In genomic region chr5:35828092-35828598, GRCh38 we compare ENCODE assay signal across 26 cellular contexts. TPM values are rescaled to one million over a fixed set of nuclear protein-coding genes. Genes with fewer than 3 reads are reported as not detected.
DNase-seq lines count a peak whose midpoint lies in the region; ATAC-seq lines count a peak whose summit lies in the region.
"Had no signal": no experiment of that assay in that cellular context is flagged by ENCODE, and none has a peak within 500 bp of the region (broad histone marks: within the 10 kb centered on the region; RNA-seq: fewer than 3 reads in every experiment).

No MANE protein-coding gene starts in this region.

- H3K4me3 ChIP-seq in SJCRH30 = no peak overlapping the region
- H3K4me3 ChIP-seq: heart left ventricle, Peyer's patch, right lobe of liver, upper lobe of left lung had no signal

- peaks cover 2% of the 10 kb centered on the region for H3K36me3 Mint-ChIP-seq in activated naive CD4-positive, alpha-beta T cell treated with anti-CD3 and anti-CD28 coated beads for 36 hours (ENCODE audit: low read depth)
- H3K36me3 Mint-ChIP-seq in activated naive CD8-positive, alpha-beta T cell = peaks cover 14% of the 10 kb centered on the region
- H3K36me3 Mint-ChIP-seq in stimulated activated effector memory CD8-positive, alpha-beta T cell treated with anti-CD3 and anti-CD28 coated beads, Interleukin-12 subunit alpha, Interleukin-12 subunit beta, amount 100 ng/mL, for 72 hours = peaks cover 4% of the 10 kb centered on the region
- H3K36me3 Mint-ChIP-seq: CD14-positive monocyte had no signal

- CTCF ChIA-PET in activated naive CD4-positive, alpha-beta T cell treated with anti-CD3 and anti-CD28 coated beads for 36 hours (lab: Charles Lee) = interaction anchor here (0.6 to 1.5 kb wide), 5 partner anchors 10 to 97 kb away, joined by 3 to 5 read pairs (median 3); no protein-coding TSS in a partner anchor

- H3K4me1 Mint-ChIP-seq in activated naive CD4-positive, alpha-beta T cell treated with anti-CD3 and anti-CD28 coated beads for 36 hours (ENCODE audit: low read depth) = peaks cover 96% of the 10 kb centered on the region
- H3K4me1 Mint-ChIP-seq in activated naive CD8-positive, alpha-beta T cell (ENCODE audit: low read depth) = peaks cover 95% of the 10 kb centered on the region
- peaks cover 80% of the 10 kb centered on the region for H3K4me1 Mint-ChIP-seq in stimulated activated effector memory CD8-positive, alpha-beta T cell treated with anti-CD3 and anti-CD28 coated beads, Interleukin-12 subunit alpha, Interleukin-12 subunit beta, amount 100 ng/mL, for 72 hours
- H3K4me1 Mint-ChIP-seq: CD14-positive monocyte, neural crest cell had no signal

- no peaks in the 10 kb centered on the region for H3K27me3 ChIP-seq in SJCRH30
- H3K27me3 ChIP-seq: heart left ventricle, Peyer's patch, right lobe of liver, upper lobe of left lung had no signal

- no peak for ATAC-seq in stimulated activated effector memory CD8-positive, alpha-beta T cell treated with anti-CD3 and anti-CD28 coated beads, Interleukin-12 subunit alpha, Interleukin-12 subunit beta, amount 100 ng/mL, for 72 hours
- ATAC-seq in HG02870 (IDR thresholded peaks at IDR 0.05; ENCODE audit: unreplicated experiment) = no peak
- ATAC-seq: heart left ventricle, right lobe of liver had no signal

- H3K27ac Mint-ChIP-seq in activated naive CD4-positive, alpha-beta T cell treated with anti-CD3 and anti-CD28 coated beads for 36 hours = peak overlapping the region; percentile 95
- H3K27ac Mint-ChIP-seq in activated naive CD8-positive, alpha-beta T cell = peak overlapping the region; percentile 99
- peak overlapping the region; percentile 80 for H3K27ac Mint-ChIP-seq in stimulated activated effector memory CD8-positive, alpha-beta T cell treated with anti-CD3 and anti-CD28 coated beads, Interleukin-12 subunit alpha, Interleukin-12 subunit beta, amount 100 ng/mL, for 72 hours
- H3K27ac Mint-ChIP-seq: CD14-positive monocyte had no signal

- H3K4me3 Mint-ChIP-seq in activated naive CD4-positive, alpha-beta T cell treated with anti-CD3 and anti-CD28 coated beads for 36 hours = no peak overlapping the region
- peak overlapping the region; percentile 41 for H3K4me3 Mint-ChIP-seq in activated naive CD8-positive, alpha-beta T cell
- H3K4me3 Mint-ChIP-seq in stimulated activated effector memory CD8-positive, alpha-beta T cell treated with anti-CD3 and anti-CD28 coated beads, Interleukin-12 subunit alpha, Interleukin-12 subunit beta, amount 100 ng/mL, for 72 hours = no peak overlapping the region
- H3K4me3 Mint-ChIP-seq: CD14-positive monocyte, neural crest cell had no signal

- no peak for DNase-seq in activated naive CD4-positive, alpha-beta T cell treated with anti-CD3 and anti-CD28 coated beads for 36 hours
- no peak for DNase-seq in activated naive CD4-positive, alpha-beta T cell treated with Interleukin-2 at 50 U/mL for 16 hours
- DNase-seq in MV-4-11 (lab: John Stamatoyannopoulos, UW) (peak; percentile 60), SJCRH30 (no peak)
- peak in 1 of 2 donors; percentile 42 for DNase-seq in stimulated activated effector memory CD8-positive, alpha-beta T cell treated with anti-CD3 and anti-CD28 coated beads, Interleukin-12 subunit alpha, Interleukin-12 subunit beta, amount 100 ng/mL, for 72 hours (ENCODE audit: low spot score in 2 of 2)
- DNase-seq in effector CD4-positive, alpha-beta T cell = no peak
- DNase-seq: activated gamma-delta T cell; DMS 273 treated with DMSO at 0.1 percent for 48 hours; H7; heart left ventricle; KG1; kidney glomerular epithelial cell; NCI-H1694 treated with DMSO at 0.1 percent for 48 hours; NCI-H2171 treated with DMSO at 0.1 percent for 48 hours; NCI-H524 treated with DMSO at 0.1 percent for 48 hours; Peyer's patch; right lobe of liver; SIG-M5; stimulated activated CD8-positive, alpha-beta memory T cell treated with anti-CD3 and anti-CD28 coated beads, Interleukin-4, amount 100 ng/mL, for 48 hours; substantia nigra; upper lobe of left lung had no signal

- no peak overlapping the region for H3K27ac ChIP-seq in SJCRH30
- H3K27ac ChIP-seq: heart left ventricle, right lobe of liver, upper lobe of left lung, VCaP had no signal

- H3K27me3 Mint-ChIP-seq in activated naive CD4-positive, alpha-beta T cell treated with anti-CD3 and anti-CD28 coated beads for 36 hours (ENCODE audit: low read depth) = no peaks in the 10 kb centered on the region
- H3K27me3 Mint-ChIP-seq in activated naive CD8-positive, alpha-beta T cell = no peaks in the 10 kb centered on the region

- no peaks in the 10 kb centered on the region for H3K9me3 ChIP-seq in SJCRH30 (replicated peaks)
- H3K9me3 ChIP-seq: heart left ventricle, Peyer's patch, right lobe of liver, upper lobe of left lung had no signal

- no peaks in the 10 kb centered on the region for H3K4me1 ChIP-seq in SJCRH30
- H3K4me1 ChIP-seq: heart left ventricle, Peyer's patch, right lobe of liver, upper lobe of left lung had no signal

- intact Hi-C loops in activated naive CD4-positive, alpha-beta T cell treated with anti-CD3 and anti-CD28 coated beads for 36 hours (cut with micrococcal nuclease) = no loop called here

- H3K9me3 Mint-ChIP-seq in activated naive CD4-positive, alpha-beta T cell treated with anti-CD3 and anti-CD28 coated beads for 36 hours = no peaks in the 10 kb centered on the region
- H3K9me3 Mint-ChIP-seq in activated naive CD8-positive, alpha-beta T cell (ENCODE audit: low read depth) = no peaks in the 10 kb centered on the region
- H3K9me3 Mint-ChIP-seq in stimulated activated effector memory CD8-positive, alpha-beta T cell treated with anti-CD3 and anti-CD28 coated beads, Interleukin-12 subunit alpha, Interleukin-12 subunit beta, amount 100 ng/mL, for 72 hours = no peaks in the 10 kb centered on the region
- H3K9me3 Mint-ChIP-seq: CD14-positive monocyte, neural crest cell had no signal

- H3K36me3 ChIP-seq in SJCRH30 = no peaks in the 10 kb centered on the region
- H3K36me3 ChIP-seq: heart left ventricle, Peyer's patch, right lobe of liver, upper lobe of left lung had no signal

RNA-seq across cellular contexts. Expression of gene IL7R, which starts 28.5 kb away (rescaled TPM):
- 100 to 1,000 TPM; 144 to 147 TPM for total RNA-seq in activated naive CD4-positive, alpha-beta T cell treated with anti-CD3 and anti-CD28 coated beads for 36 hours
- 0.14 TPM in 1 of 2 replicates, not detected in the other for total RNA-seq in SJCRH30 (2014; rRNA removed; shearing (Covaris generic))
- total RNA-seq: H7, neural crest cell had no signal

Comparison
In these comparisons a context has a peak if more than half of its experiments do, and no peak if none do; other contexts are left out.
1. RNA of gene IL7R, which starts 28.5 kb away (total RNA-seq): 144 to 147 TPM in activated naive CD4-positive, alpha-beta T cell treated with anti-CD3 and anti-CD28 coated beads for 36 hours; 0.14 TPM in SJCRH30; every median in the first group is over 100 times any median in the second.
2. Peak in every context shown above with its lines, with median percentiles within 50 percentile points of each other: H3K27ac Mint-ChIP-seq.